In genomic region chr2:164897521-164898260, GRCh38 we compare ENCODE assay signal across 20 cellular contexts. TPM values are rescaled to one million over a fixed set of nuclear protein-coding genes. Genes with fewer than 3 reads are reported as not detected.
DNase-seq lines count a peak whose midpoint lies in the region; ATAC-seq and TF ChIP-seq lines count a peak whose summit lies in the region.
"Had no signal": no experiment of that assay in that cellular context is flagged by ENCODE, and none has a peak within 500 bp of the region (broad histone marks: within the 10 kb centered on the region; RNA-seq: fewer than 3 reads in every experiment).

No MANE protein-coding gene starts in this region.

- no peak overlapping the region for H2BK120ac ChIP-seq in mesenchymal stem cell (ENCODE audit: low read depth, low read length)

- peak overlapping the region; percentile 85 for H3K27ac Mint-ChIP-seq in MCF 10A (ENCODE audit: low read depth, unreplicated experiment)

- intact Hi-C loops in MCF 10A (cut with micrococcal nuclease) = no loop called here
- intact Hi-C loops in breast epithelium (cut with DNase I; ENCODE audit: low total_unique reads) = loop anchor here (10.0 kb wide), 1 partner anchor 833 kb away; no protein-coding TSS in a partner anchor
- intact Hi-C loops in adrenal gland (cut with DNase I) = no loop called here
- intact Hi-C loops in heart right ventricle (cut with DNase I) = no loop called here

- no peaks in the 10 kb centered on the region for H3K9me3 ChIP-seq in breast epithelium
- no peaks in the 10 kb centered on the region for H3K9me3 ChIP-seq in adrenal gland (replicated peaks in 1 of 3)
- H3K9me3 ChIP-seq in mesenchymal stem cell (ENCODE audit: control insufficient read depth, low read length) = peaks cover 3% of the 10 kb centered on the region
- H3K9me3 ChIP-seq in upper lobe of left lung = no peaks in the 10 kb centered on the region
- H3K9me3 ChIP-seq in heart right ventricle = no peaks in the 10 kb centered on the region
- H3K9me3 ChIP-seq: esophagus muscularis mucosa, stomach, uterus had no signal

- no peak overlapping the region for H3K9ac ChIP-seq in mesenchymal stem cell (ENCODE audit: low read length)

- no peaks in the 10 kb centered on the region for H3K9me3 Mint-ChIP-seq in MCF 10A (ENCODE audit: unreplicated experiment)

- CTCF ChIA-PET in MCF 10A (lab: Yijun Ruan, JAX) = interaction anchor here (0.6 to 2.3 kb wide), 5 partner anchors 29 to 337 kb away, joined by 3 to 11 read pairs (median 3); partner anchors contain the start of gene COBLL1

- no peak overlapping the region for H2BK5ac ChIP-seq in mesenchymal stem cell (ENCODE audit: low read depth, low read length, poor library complexity, severe bottlenecking)

- no peaks in the 10 kb centered on the region for H3K27me3 ChIP-seq in breast epithelium
- H3K27me3 ChIP-seq in adrenal gland = no peaks in the 10 kb centered on the region
- no peaks in the 10 kb centered on the region for H3K27me3 ChIP-seq in mesenchymal stem cell (ENCODE audit: control insufficient read depth in 1 of 2, insufficient read depth in 1 of 2, low read length in 2 of 2)
- no peaks in the 10 kb centered on the region for H3K27me3 ChIP-seq in upper lobe of left lung
- no peaks in the 10 kb centered on the region for H3K27me3 ChIP-seq in heart right ventricle
- H3K27me3 ChIP-seq: esophagus muscularis mucosa, stomach, uterus had no signal

- H3K18ac ChIP-seq in mesenchymal stem cell (ENCODE audit: low read depth in 1 of 2, low read length in 2 of 2) = no peak overlapping the region

- TF ChIP-seq CTCF in MCF 10A (IDR thresholded peaks at IDR 0.05; ENCODE audit: unreplicated experiment) (no peak), breast epithelium (IDR thresholded peaks at IDR 0.05) (no peak), adrenal gland (IDR thresholded peaks at IDR 0.05) (no peak), upper lobe of left lung (IDR thresholded peaks at IDR 0.05) (no peak), heart right ventricle (IDR thresholded peaks at IDR 0.05) (no peak)

- no peak overlapping the region for H2AFZ ChIP-seq in mesenchymal stem cell (ENCODE audit: low read depth, low read length)

- no peak overlapping the region for H3K14ac ChIP-seq in mesenchymal stem cell (ENCODE audit: low read length in 2 of 2)

- H3K4me1 ChIP-seq in breast epithelium (no peaks in the 10 kb centered on the region), adrenal gland (replicated peaks in 1 of 2) (peaks cover 15 to 28% of the 10 kb centered on the region in 2 donors), mesenchymal stem cell (ENCODE audit: control insufficient read depth, insufficient read depth, low read depth, low read length) (peaks cover 3% of the 10 kb centered on the region), upper lobe of left lung (peaks cover 0 to 3% (median 0%) of the 10 kb centered on the region in 4 donors), heart right ventricle (peaks cover 0 to 16% (median 0%) of the 10 kb centered on the region in 9 donors)
- H3K4me1 ChIP-seq: uterus had no signal

- peaks cover 15% of the 10 kb centered on the region for H3K4me1 Mint-ChIP-seq in MCF 10A (ENCODE audit: insufficient read depth, unreplicated experiment)
- H3K4me1 Mint-ChIP-seq: central memory CD8-positive, alpha-beta T cell had no signal

- no peak overlapping the region for H3K23ac ChIP-seq in mesenchymal stem cell (ENCODE audit: low read length in 2 of 2)

- peak overlapping the region in 1 of 2 experiments; percentile 40 for H2BK12ac ChIP-seq in mesenchymal stem cell (ENCODE audit: low read length in 2 of 2)

- POLR2A ChIA-PET in MCF 10A (lab: Yijun Ruan, JAX) = interaction anchor here (2.1 to 2.4 kb wide), 2 partner anchors 50 to 56 kb away, joined by 12 to 13 read pairs; partner anchors contain the start of gene COBLL1

- ATAC-seq in upper lobe of left lung (ENCODE audit: low FRiP score in 2 of 2) = no peak
- no peak for ATAC-seq in heart right ventricle
- no peak for ATAC-seq in HG03439 (IDR thresholded peaks at IDR 0.05; ENCODE audit: unreplicated experiment)
- ATAC-seq: Right ventricle myocardium inferior had no signal

- H4K8ac ChIP-seq in mesenchymal stem cell (ENCODE audit: low read length) = no peak overlapping the region

- no peaks in the 10 kb centered on the region for H3K36me3 Mint-ChIP-seq in MCF 10A (ENCODE audit: insufficient read depth, unreplicated experiment)

- peak overlapping the region; percentile 9 for H2AK5ac ChIP-seq in mesenchymal stem cell (ENCODE audit: low read length, severe bottlenecking)

- no peak for TF ChIP-seq POLR2A in breast epithelium (IDR thresholded peaks at IDR 0.05)
- TF ChIP-seq POLR2A in adrenal gland (IDR thresholded peaks at IDR 0.05) = no peak
- no peak for TF ChIP-seq POLR2A in upper lobe of left lung (IDR thresholded peaks at IDR 0.05)

- DNase-seq in MCF 10A (ENCODE audit: unreplicated experiment) (no peak), breast epithelium (ENCODE audit: low spot score in 2 of 2) (no peak), adrenal gland (no peak), mesenchymal stem cell (no peak), upper lobe of left lung (no peak), heart right ventricle (no peak), NCI-H1436 treated with DMSO at 0.1 percent for 48 hours (lab: John Stamatoyannopoulos, UW) (no peak)
- DNase-seq: activated CD4-positive, alpha-beta T cell treated with anti-CD3 and anti-CD28 coated beads for 48 hours; activated effector memory CD4-positive, alpha-beta T cell treated with Interleukin-2 at 50 U/mL for 16 hours; left ventricle myocardium inferior; NCI-H1930; NCI-H446 treated with DMSO at 0.1 percent for 48 hours; stomach; SW 1271; uterus had no signal

- no peaks in the 10 kb centered on the region for H3K79me1 ChIP-seq in mesenchymal stem cell (replicated peaks; ENCODE audit: low read length, poor library complexity, severe bottlenecking)

- no peak overlapping the region for H4K91ac ChIP-seq in mesenchymal stem cell (ENCODE audit: low read length)

- H3K4me3 Mint-ChIP-seq in MCF 10A (ENCODE audit: unreplicated experiment) = no peak overlapping the region
- H3K4me3 Mint-ChIP-seq: central memory CD8-positive, alpha-beta T cell had no signal

- WGBS in adrenal gland, 4 donors = 59 to 81% (median 65%) methylated on average over 3 of the region's 3 CpGs
- 64% methylated on average over 3 of the region's 3 CpGs for WGBS in mesenchymal stem cell
- WGBS in upper lobe of left lung, 2 donors = 64 to 71% methylated on average over 3 of the region's 3 CpGs
- 59 to 63% methylated on average over 3 of the region's 3 CpGs for WGBS in heart right ventricle, 2 donors

- H3K4ac ChIP-seq in mesenchymal stem cell (ENCODE audit: low read depth in 1 of 2, low read length in 2 of 2) = no peak overlapping the region

- H3K27me3 Mint-ChIP-seq in MCF 10A (ENCODE audit: insufficient read depth, unreplicated experiment) = no peaks in the 10 kb centered on the region
- H3K27me3 Mint-ChIP-seq: central memory CD8-positive, alpha-beta T cell had no signal

- TF ChIP-seq EP300 in upper lobe of left lung (IDR thresholded peaks at IDR 0.05) = no peak

- H3K4me3 ChIP-seq in breast epithelium (no peak overlapping the region), adrenal gland (no peak overlapping the region), mesenchymal stem cell (ENCODE audit: insufficient read depth in 1 of 2, low read depth in 1 of 2, low read length in 2 of 2) (no peak overlapping the region), upper lobe of left lung (no peak overlapping the region), heart right ventricle (no peak overlapping the region)
- H3K4me3 ChIP-seq: esophagus muscularis mucosa, left ventricle myocardium inferior, stomach, uterus had no signal

- no peaks in the 10 kb centered on the region for H3K36me3 ChIP-seq in breast epithelium
- no peaks in the 10 kb centered on the region for H3K36me3 ChIP-seq in adrenal gland (replicated peaks in 1 of 2)
- H3K36me3 ChIP-seq in mesenchymal stem cell (ENCODE audit: control insufficient read depth in 1 of 2, insufficient read depth in 2 of 2, low read depth in 1 of 2, low read length in 2 of 2) = no peaks in the 10 kb centered on the region
- H3K36me3 ChIP-seq in upper lobe of left lung = no peaks in the 10 kb centered on the region
- no peaks in the 10 kb centered on the region for H3K36me3 ChIP-seq in heart right ventricle
- H3K36me3 ChIP-seq: esophagus muscularis mucosa, left ventricle myocardium inferior, stomach, uterus had no signal

- no peak overlapping the region for H2BK15ac ChIP-seq in mesenchymal stem cell (ENCODE audit: low read depth, poor library complexity, severe bottlenecking)

- H3K4me2 ChIP-seq in mesenchymal stem cell (ENCODE audit: low read length, poor library complexity, severe bottlenecking) = no peak overlapping the region

- BruUV-seq in MCF 10A (replicated peaks; lab: Mats Ljungman, UMichigan) = no TSS peak

- H3K27ac ChIP-seq in breast epithelium = no peak overlapping the region
- H3K27ac ChIP-seq in adrenal gland = peak overlapping the region; percentile 71 to 88 (median 83)
- H3K27ac ChIP-seq in mesenchymal stem cell (ENCODE audit: low read length, poor library complexity, severe bottlenecking) = no peak overlapping the region
- H3K27ac ChIP-seq in upper lobe of left lung = peak overlapping the region in 3 of 4 donors; percentile 2 to 41 (median 17)
- no peak overlapping the region for H3K27ac ChIP-seq in heart right ventricle
- H3K27ac ChIP-seq: esophagus muscularis mucosa, left ventricle myocardium inferior, uterus had no signal

RNA-seq across cellular contexts. Expression of gene COBLL1, which starts 56.1 kb away (rescaled TPM):
- total RNA-seq in MCF 10A (2022) (37.1 and 47.0 TPM in 2 replicates), breast epithelium (10 to 100 TPM; 43.6 to 92.8 (median 75.8) TPM), adrenal gland (100 to 1,000 TPM; 133 to 365 (median 234) TPM), upper lobe of left lung (100 to 1,000 TPM in 2 of 6 donors, 10 to 100 TPM in 4; 64.3 to 128 (median 90.1) TPM), heart right ventricle (10 to 100 TPM; 12.1 to 20.5 (median 15.1) TPM)
- polyA plus RNA-seq in adrenal gland (100 to 1,000 TPM in 1 of 3 donors, 10 to 100 TPM in 2; 25.8 to 212 (median 26.1) TPM), heart right ventricle (1 to 10 TPM; 5.0 to 6.0 TPM)
- polyA plus RNA-seq in mesenchymal stem cell (2013, experiment 1 of 2) = 4.2 TPM
- polyA plus RNA-seq in mesenchymal stem cell (2013, experiment 2 of 2) = 3.8 TPM

RNA-seq across cellular contexts. Expression of gene SLC38A11, which starts 57.6 kb away (rescaled TPM):
- total RNA-seq in MCF 10A (2022) (not detected in 2 replicates), breast epithelium (1 to 10 TPM in 2 of 3 donors, not detected in 1; 2.2 to 6.7 TPM), adrenal gland (10 to 100 TPM in 1 of 8 donors, 1 to 10 TPM in 1, under 1 TPM in 4, not detected in 2; 0.61 to 14.9 (median 0.82) TPM), upper lobe of left lung (under 1 TPM in 4 of 6 donors, not detected in 2; 0.17 to 0.40 (median 0.30) TPM), heart right ventricle (1 to 10 TPM in 1 of 10 donors, under 1 TPM in 8, not detected in 1; 0.11 to 1.4 (median 0.45) TPM)
- polyA plus RNA-seq in adrenal gland (10 to 100 TPM in 2 of 3 donors, 1 to 10 TPM in 1; 3.2 to 36.9 (median 14.6) TPM), heart right ventricle (1 to 10 TPM in 1 of 2 donors, under 1 TPM in 1; 0.43 to 3.0 TPM)
- not detected for polyA plus RNA-seq in mesenchymal stem cell (2013, experiment 1 of 2)
- polyA plus RNA-seq in mesenchymal stem cell (2013, experiment 2 of 2) = not detected
- total RNA-seq: A172 had no signal

Comparison
In these comparisons a context has a peak if more than half of its experiments do, and no peak if none do; other contexts are left out.
1. H3K27ac ChIP-seq: peak in adrenal gland (5 of 5) and upper lobe of left lung (3 of 4); none in breast epithelium (0 of 2), mesenchymal stem cell (single experiment) and heart right ventricle (0 of 10).